In genomic region chr16:28974437-28975157, GRCh38 we compare ENCODE assay signal across 1 cellular context.
TF ChIP-seq lines count a peak whose summit lies in the region.

A gene with protein sequence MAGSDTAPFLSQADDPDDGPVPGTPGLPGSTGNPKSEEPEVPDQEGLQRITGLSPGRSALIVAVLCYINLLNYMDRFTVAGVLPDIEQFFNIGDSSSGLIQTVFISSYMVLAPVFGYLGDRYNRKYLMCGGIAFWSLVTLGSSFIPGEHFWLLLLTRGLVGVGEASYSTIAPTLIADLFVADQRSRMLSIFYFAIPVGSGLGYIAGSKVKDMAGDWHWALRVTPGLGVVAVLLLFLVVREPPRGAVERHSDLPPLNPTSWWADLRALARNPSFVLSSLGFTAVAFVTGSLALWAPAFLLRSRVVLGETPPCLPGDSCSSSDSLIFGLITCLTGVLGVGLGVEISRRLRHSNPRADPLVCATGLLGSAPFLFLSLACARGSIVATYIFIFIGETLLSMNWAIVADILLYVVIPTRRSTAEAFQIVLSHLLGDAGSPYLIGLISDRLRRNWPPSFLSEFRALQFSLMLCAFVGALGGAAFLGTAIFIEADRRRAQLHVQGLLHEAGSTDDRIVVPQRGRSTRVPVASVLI (plus strand): TSS chr16:28974778. CDS start chr16:28975152, 374 bp downstream.

TF ChIP-seq in GM12878, 131 proteins besides CTCF, POLR2A, EP300 and RAD21 (continued from another document):
- TF ChIP-seq PRDM15 (CRISPR knock-in tag; IDR thresholded peaks at IDR 0.05): no peak
- TF ChIP-seq YBX1 (IDR thresholded peaks at IDR 0.05): no peak
- TF ChIP-seq ZNF24 (IDR thresholded peaks at IDR 0.05): 0 out of 2 replicates have a peak, but pooled peaks have one; percentile 23
- TF ChIP-seq TCF3 (IDR thresholded peaks at IDR 0.05; ENCODE audit: borderline replicate concordance, insufficient read depth, low read depth, low read length): peak; percentile 63; the same call in 1 of the 2 replicates
- no peak for TF ChIP-seq CEBPB (IDR thresholded peaks at IDR 0.05; ENCODE audit: borderline replicate concordance in 1 of 2, low read depth in 2 of 2, low read length in 2 of 2)
- 0 out of 2 replicates have a peak, but pooled peaks have one; percentile 83 for TF ChIP-seq PAX8 (IDR thresholded peaks at IDR 0.05)
- TF ChIP-seq MEF2A (IDR thresholded peaks at IDR 0.05; ENCODE audit: insufficient read depth, low read depth, low read length): peak; percentile 66; the same call in 1 of the 2 replicates
- peak; percentile 84; the same call in 1 of the 2 replicates for TF ChIP-seq HDAC2 (IDR thresholded peaks at IDR 0.05)
- TF ChIP-seq BHLHE40 (IDR thresholded peaks at IDR 0.05; ENCODE audit: borderline replicate concordance in 1 of 2, low read depth in 2 of 2, low read length in 1 of 2): peak; percentile 95 to 98
- TF ChIP-seq, protein P1, sequence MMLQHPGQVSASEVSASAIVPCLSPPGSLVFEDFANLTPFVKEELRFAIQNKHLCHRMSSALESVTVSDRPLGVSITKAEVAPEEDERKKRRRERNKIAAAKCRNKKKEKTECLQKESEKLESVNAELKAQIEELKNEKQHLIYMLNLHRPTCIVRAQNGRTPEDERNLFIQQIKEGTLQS (IDR thresholded peaks at IDR 0.05; ENCODE audit: borderline replicate concordance, extremely low read depth, low read depth, low read length): peak; percentile 99
- TF ChIP-seq KDM1A (IDR thresholded peaks at IDR 0.05; ENCODE audit: borderline replicate concordance): no peak
- TF ChIP-seq, protein P2, sequence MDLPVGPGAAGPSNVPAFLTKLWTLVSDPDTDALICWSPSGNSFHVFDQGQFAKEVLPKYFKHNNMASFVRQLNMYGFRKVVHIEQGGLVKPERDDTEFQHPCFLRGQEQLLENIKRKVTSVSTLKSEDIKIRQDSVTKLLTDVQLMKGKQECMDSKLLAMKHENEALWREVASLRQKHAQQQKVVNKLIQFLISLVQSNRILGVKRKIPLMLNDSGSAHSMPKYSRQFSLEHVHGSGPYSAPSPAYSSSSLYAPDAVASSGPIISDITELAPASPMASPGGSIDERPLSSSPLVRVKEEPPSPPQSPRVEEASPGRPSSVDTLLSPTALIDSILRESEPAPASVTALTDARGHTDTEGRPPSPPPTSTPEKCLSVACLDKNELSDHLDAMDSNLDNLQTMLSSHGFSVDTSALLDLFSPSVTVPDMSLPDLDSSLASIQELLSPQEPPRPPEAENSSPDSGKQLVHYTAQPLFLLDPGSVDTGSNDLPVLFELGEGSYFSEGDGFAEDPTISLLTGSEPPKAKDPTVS (IDR thresholded peaks at IDR 0.05; ENCODE audit: low read depth, low read length): no peak
- TF ChIP-seq SP1 (IDR thresholded peaks at IDR 0.05; ENCODE audit: low read depth, low read length): peak; percentile 75
- 0 out of 2 replicates have a peak, but pooled peaks have one; percentile 37 for TF ChIP-seq SMAD5 (IDR thresholded peaks at IDR 0.05; ENCODE audit: low read depth)
- no peak for TF ChIP-seq WRNIP1 (IDR thresholded peaks at IDR 0.05; ENCODE audit: borderline replicate concordance, low read depth, low read length)
- TF ChIP-seq IRF4 (IDR thresholded peaks at IDR 0.05; ENCODE audit: low read depth, low read length): peak; percentile 74; the same call in 1 of the 2 replicates
